8 cellular contexts compared by ENCODE assay signal in the genomic region with DNA sequence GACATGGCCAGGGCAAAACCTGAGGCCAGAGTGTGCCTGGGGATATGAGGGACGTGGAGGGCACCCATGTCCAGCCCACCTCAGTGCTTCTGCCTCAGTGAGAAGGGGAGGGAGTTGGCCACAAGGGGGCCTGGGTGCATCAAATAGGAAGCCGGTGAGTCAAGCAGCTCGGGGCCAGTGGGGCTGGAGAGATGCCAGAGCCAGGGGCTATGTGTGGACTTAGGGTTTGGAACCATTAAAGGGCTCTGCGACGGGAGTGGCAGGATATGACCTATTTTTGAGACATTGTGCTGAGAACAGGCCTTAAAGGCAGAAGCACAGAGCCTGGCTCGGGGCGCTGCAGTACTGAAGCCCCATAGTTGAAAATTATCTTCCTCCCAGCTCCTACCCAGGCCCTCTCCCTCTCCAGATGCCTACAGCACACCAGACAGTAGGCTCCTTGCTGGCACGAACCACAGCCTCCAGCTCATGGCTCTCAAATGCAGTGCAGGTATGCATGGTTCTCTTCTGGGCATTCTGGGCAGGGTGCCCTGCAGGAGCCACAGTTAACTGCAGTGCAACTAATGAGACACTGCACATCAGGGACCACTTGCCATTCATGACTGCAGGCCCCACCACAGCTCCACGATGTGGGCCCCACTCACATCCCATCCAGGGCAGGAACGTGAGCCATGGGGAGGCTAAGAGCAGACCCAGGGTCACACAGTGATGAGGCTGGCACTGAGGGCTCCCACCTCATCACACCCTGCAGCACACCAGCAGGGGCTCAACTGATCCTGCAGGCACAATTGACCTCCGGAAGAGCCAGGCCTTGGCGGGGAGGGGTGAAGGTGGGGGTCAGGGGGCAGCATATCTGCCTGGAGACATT. TPM values are rescaled to one million over a fixed set of nuclear protein-coding genes. Genes with fewer than 3 reads are reported as not detected.
DNase-seq lines count a peak whose midpoint lies in the region; ATAC-seq and TF ChIP-seq lines count a peak whose summit lies in the region.

No MANE protein-coding gene starts in this region.

- no peaks in the 10 kb centered on the region for H3K4me1 ChIP-seq in CD4-positive, alpha-beta memory T cell (ENCODE audit: insufficient read depth, low read length)
- H3K4me1 ChIP-seq in HEK293 (ENCODE audit: control insufficient read depth, insufficient read depth, low read length) (peaks cover 3% of the 10 kb centered on the region; the same call in 1 of the 2 replicates), Peyer's patch (peaks cover 7 to 34% (median 11%) of the 10 kb centered on the region in 4 donors), ascending aorta (peaks cover 21 to 24% of the 10 kb centered on the region in 2 donors), left ventricle myocardium inferior (peaks cover 73% of the 10 kb centered on the region)

- DNase-seq in CD4-positive, alpha-beta memory T cell, result peak in 2 of 5 donors; percentile 25 to 35
- DNase-seq in Peyer's patch (peak; percentile 70 to 86 (median 74)), ascending aorta (ENCODE audit: low spot score in 2 of 2) (peak; percentile 64 to 96), left ventricle myocardium inferior (peak; percentile 82), retina (peak; percentile 55)

- intact Hi-C loops in CD4-positive, alpha-beta memory T cell (cut with micrococcal nuclease), result loop anchor here (1.0 to 2.0 kb wide), 2 partner anchors 124 to 404 kb away; no protein-coding TSS in a partner anchor
- intact Hi-C loops in ascending aorta (cut with DNase I), result loop anchor here (1.0 to 5.0 kb wide), 4 partner anchors 30 to 185 kb away; a partner anchor contains a TSS
- intact Hi-C loops in left ventricle myocardium inferior (cut with micrococcal nuclease), result loop anchor here (5.0 kb wide), 1 partner anchor 125 kb away; no protein-coding TSS in a partner anchor

- no peak overlapping the region for H3K4me3 Mint-ChIP-seq in CD4-positive, alpha-beta memory T cell

- no peaks in the 10 kb centered on the region for H3K27me3 ChIP-seq in CD4-positive, alpha-beta memory T cell (ENCODE audit: insufficient read depth, low read length)
- H3K27me3 ChIP-seq in Peyer's patch (no peaks in the 10 kb centered on the region), ascending aorta (no peaks in the 10 kb centered on the region), left ventricle myocardium inferior (ENCODE audit: low read depth) (no peaks in the 10 kb centered on the region)

- TF ChIP-seq CTCF in HEK293 (tag by site-specific recombination; IDR thresholded peaks at IDR 0.05), result peak; percentile 74
- TF ChIP-seq CTCF in Peyer's patch (IDR thresholded peaks at IDR 0.05), result peak; percentile 23 to 52 (median 48)
- peak; percentile 57 to 81 (median 74) for TF ChIP-seq CTCF in ascending aorta (IDR thresholded peaks at IDR 0.05)
- TF ChIP-seq CTCF in left ventricle myocardium inferior (IDR thresholded peaks at IDR 0.05; ENCODE audit: borderline replicate concordance), result peak; percentile 76

- peaks cover 0 to 1% (median 0%) of the 10 kb centered on the region in 8 donors for H3K9me3 Mint-ChIP-seq in CD4-positive, alpha-beta memory T cell

- no peak overlapping the region for H3K27ac ChIP-seq in CD4-positive, alpha-beta memory T cell (ENCODE audit: low read depth, low read length)
- no peak overlapping the region for H3K27ac ChIP-seq in HEK293 (ENCODE audit: extremely low read depth, low read depth, low read length)
- peak overlapping the region; percentile 72 to 87 (median 83) for H3K27ac ChIP-seq in Peyer's patch
- peak overlapping the region; percentile 70 to 71 for H3K27ac ChIP-seq in ascending aorta
- peak overlapping the region; percentile 93 for H3K27ac ChIP-seq in left ventricle myocardium inferior (replicated peaks)

- H3K36me3 ChIP-seq in CD4-positive, alpha-beta memory T cell (ENCODE audit: insufficient read depth, low read length), result peaks cover 29% of the 10 kb centered on the region
- H3K36me3 ChIP-seq in HEK293 (ENCODE audit: control insufficient read depth in 2 of 2, insufficient read depth in 1 of 2, low read length in 2 of 2), result peaks cover 6 to 51% of the 10 kb centered on the region in 2 experiments
- peaks cover 0 to 50% (median 0%) of the 10 kb centered on the region in 3 donors for H3K36me3 ChIP-seq in Peyer's patch
- H3K36me3 ChIP-seq in ascending aorta, result peaks cover 22 to 41% of the 10 kb centered on the region in 2 donors
- H3K36me3 ChIP-seq in left ventricle myocardium inferior, result peaks cover 41% of the 10 kb centered on the region

- peaks cover 4 to 20% (median 11%) of the 10 kb centered on the region in 4 donors for H3K4me1 Mint-ChIP-seq in CD4-positive, alpha-beta memory T cell

- ATAC-seq in HG03460 (IDR thresholded peaks at IDR 0.05; ENCODE audit: unreplicated experiment) (no peak), HG03196 (IDR thresholded peaks at IDR 0.05; ENCODE audit: unreplicated experiment) (no peak)

- no peak for TF ChIP-seq POLR2A in Peyer's patch (IDR thresholded peaks at IDR 0.05)

- H3K9me3 ChIP-seq in CD4-positive, alpha-beta memory T cell (ENCODE audit: control insufficient read depth in 1 of 2, low read length in 2 of 2), result no peaks in the 10 kb centered on the region
- no peaks in the 10 kb centered on the region for H3K9me3 ChIP-seq in HEK293 (ENCODE audit: control insufficient read depth, insufficient read depth, low read depth, low read length)
- no peaks in the 10 kb centered on the region for H3K9me3 ChIP-seq in Peyer's patch
- H3K9me3 ChIP-seq in ascending aorta, result no peaks in the 10 kb centered on the region
- no peaks in the 10 kb centered on the region for H3K9me3 ChIP-seq in left ventricle myocardium inferior (replicated peaks)

- no peak overlapping the region for H3K4me3 ChIP-seq in CD4-positive, alpha-beta memory T cell (ENCODE audit: low read length in 2 of 2)
- no peak overlapping the region for H3K4me3 ChIP-seq in HEK293 (ENCODE audit: low read depth, low read length)
- H3K4me3 ChIP-seq in Peyer's patch, result no peak overlapping the region
- peak overlapping the region in 1 of 2 donors; percentile 34 for H3K4me3 ChIP-seq in ascending aorta
- H3K4me3 ChIP-seq in left ventricle myocardium inferior, result peak overlapping the region; percentile 44

- H3K36me3 Mint-ChIP-seq in CD4-positive, alpha-beta memory T cell, result peaks cover 8 to 45% of the 10 kb centered on the region in 2 donors

- POLR2A ChIA-PET in CD4-positive, alpha-beta memory T cell (lab: Charles Lee; ENCODE audit: partially characterized antibody), result interaction anchor here (0.8 to 1.8 kb wide), 3 partner anchors 9 to 28 kb away, joined by 3 to 6 read pairs (median 6); a partner anchor contains a TSS
- POLR2A ChIA-PET in HEK293 (lab: Yijun Ruan, JAX), result interaction anchor here (1.1 kb wide), 1 partner anchor 9 kb away, joined by 4 read pairs; no protein-coding TSS in a partner anchor

- peak overlapping the region; percentile 7 to 71 (median 48) for H3K27ac Mint-ChIP-seq in CD4-positive, alpha-beta memory T cell

- no peaks in the 10 kb centered on the region for H3K27me3 Mint-ChIP-seq in CD4-positive, alpha-beta memory T cell

- CTCF ChIA-PET in CD4-positive, alpha-beta memory T cell (lab: Charles Lee; ENCODE audit: partially characterized antibody), result interaction anchor here (0.6 to 1.3 kb wide), 3 partner anchors 8 to 357 kb away, joined by 3 to 8 read pairs (median 3); no protein-coding TSS in a partner anchor
- CTCF ChIA-PET in HEK293 (lab: Yijun Ruan, JAX), result interaction anchor here (0.5 to 1.2 kb wide), 6 partner anchors 10 to 1107 kb away, joined by 3 read pairs; no protein-coding TSS in a partner anchor

TF ChIP-seq in HEK293, 187 proteins besides CTCF, POLR2A, EP300 and RAD21 (continues in another document):
- TF ChIP-seq, protein P1, sequence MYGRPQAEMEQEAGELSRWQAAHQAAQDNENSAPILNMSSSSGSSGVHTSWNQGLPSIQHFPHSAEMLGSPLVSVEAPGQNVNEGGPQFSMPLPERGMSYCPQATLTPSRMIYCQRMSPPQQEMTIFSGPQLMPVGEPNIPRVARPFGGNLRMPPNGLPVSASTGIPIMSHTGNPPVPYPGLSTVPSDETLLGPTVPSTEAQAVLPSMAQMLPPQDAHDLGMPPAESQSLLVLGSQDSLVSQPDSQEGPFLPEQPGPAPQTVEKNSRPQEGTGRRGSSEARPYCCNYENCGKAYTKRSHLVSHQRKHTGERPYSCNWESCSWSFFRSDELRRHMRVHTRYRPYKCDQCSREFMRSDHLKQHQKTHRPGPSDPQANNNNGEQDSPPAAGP (tag by site-specific recombination; IDR thresholded peaks at IDR 0.05), result 0 out of 2 replicates have a peak, but pooled peaks have one; percentile 34
- peak; percentile 88 for TF ChIP-seq ZIC2 (tag by site-specific recombination; IDR thresholded peaks at IDR 0.05)
- peak; percentile 93 for TF ChIP-seq ZFP69B (tag by site-specific recombination; IDR thresholded peaks at IDR 0.05)

RNA-seq across cellular contexts. Expression of a gene that starts 7.2 kb away (rescaled TPM):
- 1 to 10 TPM; 1.1 to 1.5 TPM for total RNA-seq in CD4-positive, alpha-beta memory T cell
- not detected for polyA plus RNA-seq in CD4-positive, alpha-beta memory T cell
- 1 to 10 TPM in 2 of 4 donors, not detected in 2; 1.2 to 4.1 TPM for total RNA-seq in Peyer's patch
- total RNA-seq in ascending aorta, result not detected
- total RNA-seq in left ventricle myocardium inferior, result 671 TPM

RNA-seq across cellular contexts. Expression of a gene that starts 9.7 kb away (rescaled TPM):
- total RNA-seq in CD4-positive, alpha-beta memory T cell, result 10 to 100 TPM; 64.8 to 67.2 TPM
- 10 to 100 TPM in 1 of 2 donors, 1 to 10 TPM in 1; 8.0 to 18.2 TPM for polyA plus RNA-seq in CD4-positive, alpha-beta memory T cell
- total RNA-seq in Peyer's patch (100 to 1,000 TPM in 2 of 4 donors, 10 to 100 TPM in 2; 49.5 to 150 (median 90.8) TPM), ascending aorta (58.8 TPM), left ventricle myocardium inferior (12.4 TPM)

RNA-seq across cellular contexts. Expression of a gene that starts 28.1 kb away (rescaled TPM):
- 100 to 1,000 TPM; 157 to 166 TPM for total RNA-seq in CD4-positive, alpha-beta memory T cell
- polyA plus RNA-seq in CD4-positive, alpha-beta memory T cell, result 100 to 1,000 TPM; 177 to 250 TPM
- total RNA-seq in Peyer's patch, result 100 to 1,000 TPM; 100 to 303 (median 111) TPM
- 177 TPM for total RNA-seq in ascending aorta
- 33.1 TPM for total RNA-seq in left ventricle myocardium inferior

RNA-seq across cellular contexts. Expression of a gene that starts 31.5 kb away (rescaled TPM):
- total RNA-seq in CD4-positive, alpha-beta memory T cell, result 1 to 10 TPM; 7.8 TPM
- polyA plus RNA-seq in CD4-positive, alpha-beta memory T cell, result 1 to 10 TPM in 1 of 2 donors, under 1 TPM in 1; 0.20 to 2.3 TPM
- total RNA-seq in Peyer's patch, result 100 to 1,000 TPM in 1 of 4 donors, 10 to 100 TPM in 3; 20.1 to 127 (median 58.0) TPM
- total RNA-seq in ascending aorta, result 1,349 TPM
- total RNA-seq in left ventricle myocardium inferior, result 20.5 TPM

RNA-seq across cellular contexts. Expression of a gene that starts 50.8 kb away (rescaled TPM):
- 10 to 100 TPM; 48.7 to 61.0 TPM for total RNA-seq in CD4-positive, alpha-beta memory T cell
- polyA plus RNA-seq in CD4-positive, alpha-beta memory T cell, result 10 to 100 TPM; 89.4 to 94.4 TPM
- total RNA-seq in Peyer's patch (10 to 100 TPM in 3 of 4 donors, 1 to 10 TPM in 1; 7.4 to 80.9 (median 28.4) TPM), ascending aorta (97.0 TPM), left ventricle myocardium inferior (78.0 TPM)

Comparison
In these comparisons a context has a peak if more than half of its experiments do, and no peak if none do; other contexts are left out.
1. H3K27ac ChIP-seq: peak in Peyer's patch (4 of 4), ascending aorta (2 of 2) and left ventricle myocardium inferior (single experiment); none in CD4-positive, alpha-beta memory T cell (single experiment) and HEK293 (single experiment).
2. RNA of a gene that starts 7.2 kb away (total RNA-seq): 671 TPM in left ventricle myocardium inferior (single experiment); 1.1 to 1.5 TPM in CD4-positive, alpha-beta memory T cell, 1.2 to 4.1 TPM in Peyer's patch and not detected in ascending aorta (single experiment); every median in the first group is over 100 times any median in the second.
3. Peak in every context shown above with its lines, with median percentiles within 50 percentile points of each other: CTCF ChIP-seq.